In the genomic region with DNA sequence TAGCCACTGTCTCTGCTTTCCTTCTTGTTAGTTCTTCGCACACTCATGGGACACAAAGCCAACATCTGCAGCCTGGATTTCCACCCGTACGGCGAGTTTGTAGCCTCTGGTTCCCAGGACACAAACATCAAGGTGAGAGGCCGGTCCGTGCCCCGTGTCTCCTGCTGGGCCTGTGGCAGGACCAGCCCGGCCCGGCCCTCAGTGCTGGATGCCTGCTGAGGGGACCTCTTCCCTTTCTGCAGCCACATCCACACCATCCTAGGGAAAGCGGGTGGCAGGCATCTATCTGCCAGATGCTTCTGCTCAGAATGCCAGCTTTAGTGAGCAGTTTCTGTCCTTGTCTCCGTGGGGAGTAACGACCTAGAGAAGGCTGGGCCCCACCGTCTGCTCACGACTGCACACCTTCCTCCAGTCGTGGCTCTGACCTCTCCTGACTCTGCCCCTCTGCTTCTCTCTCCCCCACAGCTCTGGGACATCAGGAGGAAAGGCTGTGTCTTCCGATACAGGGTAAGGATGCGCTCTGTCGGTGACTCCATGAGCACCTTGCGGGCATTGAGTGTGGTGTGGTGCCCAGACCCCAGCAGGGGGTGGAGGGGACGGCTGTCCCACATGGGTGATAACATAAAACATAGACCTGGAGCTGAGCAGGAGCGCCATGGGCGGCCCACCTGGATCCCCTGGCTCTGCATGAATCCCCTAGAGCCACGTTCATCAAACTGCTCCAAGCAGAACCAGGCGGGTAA, we compare ENCODE assay signal across 29 cellular contexts. TPM values are rescaled to one million over a fixed set of nuclear protein-coding genes. Genes with fewer than 3 reads are reported as not detected.
"Had no signal": no experiment of that assay in that cellular context is flagged by ENCODE, and none has a peak within 500 bp of the region (broad histone marks: within the 10 kb centered on the region; RNA-seq: fewer than 3 reads in every experiment).

No MANE protein-coding gene starts in this region.

- H3K4me1 ChIP-seq: colonic mucosa, esophagus muscularis mucosa, gastrocnemius medialis, parathyroid adenoma, right lobe of liver, stomach had no signal

- H3K9me3 ChIP-seq: colonic mucosa, esophagus muscularis mucosa, gastrocnemius medialis, right lobe of liver, SK-N-SH, stomach, suprapubic skin, tibial nerve had no signal

- H3K27me3 Mint-ChIP-seq: brain; naive thymus-derived CD8-positive, alpha-beta T cell; stimulated activated memory B cell treated with anti-CD40 and anti-IgM and Interleukin-4, amounts not matched to agents 10 μg/mL and 1 μg/mL and 100 μg/mL, for 72 hours had no signal

- ATAC-seq: activated T-cell treated with anti-CD3 and anti-CD28 coated beads, Interleukin-2, amount 50 U/mL, for 4 hours; gastrocnemius medialis; naive thymus-derived CD8-positive, alpha-beta T cell; right lobe of liver; stimulated activated memory B cell treated with anti-CD40 and anti-IgM and Interleukin-4, amounts not matched to agents 10 μg/mL and 1 μg/mL and 100 μg/mL, for 72 hours had no signal

- DNase-seq: activated CD4-positive, CD25-positive, alpha-beta regulatory T cell treated with anti-CD3 and anti-CD28 coated beads, Interleukin-2, amount 50 U/mL, for 72 hours; activated CD8-positive, alpha-beta memory T cell treated with anti-CD3 and anti-CD28 coated beads, Interleukin-2, amount 50 U/mL, for 48 hours; activated naive CD4-positive, alpha-beta T cell; activated T-cell treated with anti-CD3 and anti-CD28 coated beads, Interleukin-2, amount 50 U/mL, for 4 hours; anterior cingulate cortex; central memory CD4-positive, alpha-beta T cell; colonic mucosa; dorsolateral prefrontal cortex; gastrocnemius medialis; head of caudate nucleus; islet precursor cell; naive thymus-derived CD8-positive, alpha-beta T cell; nucleus accumbens; right lobe of liver; SK-N-SH; stimulated activated CD4-positive, alpha-beta T cell treated with anti-CD3 and anti-CD28 coated beads, Interleukin-2, amount 100 ng/mL, for 24 hours; stomach had no signal

- H3K27ac Mint-ChIP-seq: activated T-helper 2 cell treated with anti-CD3 and anti-CD28 coated beads, Interferon-gamma antibody, Interleukin-2, Interleukin-4, amounts not matched to agents 10 μg/mL and 5 μg/mL and 100 μg/mL, durations not matched to agents 14 hours and 24 hours and 36 hours; stimulated activated memory B cell treated with anti-CD40 and anti-IgM and Interleukin-4, amounts not matched to agents 10 μg/mL and 1 μg/mL and 100 μg/mL, for 72 hours had no signal

- H3K4me3 Mint-ChIP-seq: activated T-cell treated with anti-CD3 and anti-CD28 coated beads, Interleukin-2, amount 50 U/mL, for 4 hours; brain; stimulated activated memory B cell treated with anti-CD40 and anti-IgM and Interleukin-4, amounts not matched to agents 10 μg/mL and 1 μg/mL and 100 μg/mL, for 72 hours had no signal

- H3K9me3 Mint-ChIP-seq: activated T-cell treated with anti-CD3 and anti-CD28 coated beads, Interleukin-2, amount 50 U/mL, for 4 hours; activated T-helper 2 cell treated with anti-CD3 and anti-CD28 coated beads, Interferon-gamma antibody, Interleukin-2, Interleukin-4, amounts not matched to agents 10 μg/mL and 5 μg/mL and 100 μg/mL, durations not matched to agents 14 hours and 24 hours and 36 hours; naive thymus-derived CD8-positive, alpha-beta T cell; stimulated activated memory B cell treated with anti-CD40 and anti-IgM and Interleukin-4, amounts not matched to agents 10 μg/mL and 1 μg/mL and 100 μg/mL, for 72 hours had no signal

- H2AFZ ChIP-seq: parathyroid adenoma had no signal

- H3K27me3 ChIP-seq: colonic mucosa, dorsolateral prefrontal cortex, esophagus muscularis mucosa, gastrocnemius medialis, right lobe of liver, stomach, suprapubic skin, tibial nerve had no signal

- H3K4me1 Mint-ChIP-seq: brain; stimulated activated memory B cell treated with anti-CD40 and anti-IgM and Interleukin-4, amounts not matched to agents 10 μg/mL and 1 μg/mL and 100 μg/mL, for 72 hours had no signal

- H3K36me3 ChIP-seq: colonic mucosa, right lobe of liver had no signal

- H3K9ac ChIP-seq: parathyroid adenoma, SK-N-SH had no signal

- H3K27ac ChIP-seq: colonic mucosa, esophagus muscularis mucosa, gastrocnemius medialis, parathyroid adenoma, right lobe of liver, skin epidermis, stomach, suprapubic skin, tibial nerve, VCaP had no signal

- H3K79me2 ChIP-seq: parathyroid adenoma had no signal

- H3K4me3 ChIP-seq: colonic mucosa, dorsolateral prefrontal cortex, esophagus muscularis mucosa, gastrocnemius medialis, lung, right lobe of liver, skin epidermis, stomach, suprapubic skin, tibial nerve had no signal

- H3K4me2 ChIP-seq: SK-N-SH had no signal

RNA-seq across cellular contexts. Expression of gene KIFC3, which starts 51.3 kb away (rescaled TPM):
- total RNA-seq: T-helper 2 cell treated with Interferon-gamma antibody and Interleukin-4, amounts not matched to agents 100 ng/mL and 5 ng/mL, for 36 hours had no signal

RNA-seq across cellular contexts. Expression of gene DRC7, which starts 56.4 kb away (rescaled TPM):
- total RNA-seq: activated CD8-positive, alpha-beta memory T cell treated with anti-CD3 and anti-CD28 coated beads for 36 hours; activated T-cell treated with anti-CD3 and anti-CD28 coated beads, Interleukin-2, amount 50 U/mL, for 4 hours; activated T-helper 2 cell treated with anti-CD3 and anti-CD28 coated beads, Interferon-gamma antibody, Interleukin-2, Interleukin-4, amounts not matched to agents 10 μg/mL and 5 μg/mL and 100 μg/mL, durations not matched to agents 14 hours and 24 hours and 36 hours; colonic mucosa; gastrocnemius medialis; naive thymus-derived CD8-positive, alpha-beta T cell; stomach; suprapubic skin; T-helper 2 cell treated with Interferon-gamma antibody and Interleukin-4, amounts not matched to agents 100 ng/mL and 5 ng/mL, for 36 hours had no signal
- polyA plus RNA-seq: naive thymus-derived CD8-positive, alpha-beta T cell; stomach had no signal
